In the genomic region with DNA sequence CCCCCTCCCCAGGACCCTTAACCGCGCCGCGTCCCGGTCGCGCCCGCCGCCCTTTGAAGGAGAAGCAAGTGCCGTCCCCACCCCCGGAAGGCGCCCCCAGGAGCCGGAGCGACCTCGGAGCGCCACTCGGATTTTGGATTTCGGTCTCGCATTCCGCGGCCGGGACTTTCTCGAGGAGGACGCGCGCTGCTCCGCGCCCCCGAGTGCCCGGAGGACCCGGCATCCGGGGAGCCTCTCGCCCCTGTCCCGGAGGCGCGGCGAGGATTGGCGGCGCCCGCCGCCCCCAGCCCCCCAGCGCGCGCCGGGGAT, we compare ENCODE assay signal across 1 cellular context.
A peak's percentile ranks its signal among the peaks of the same experiment; 100 is the strongest.
TF ChIP-seq lines count a peak whose summit lies in the region.

No MANE protein-coding gene starts in this region.

TF ChIP-seq in K562, 482 proteins besides CTCF, POLR2A, EP300 and RAD21 (continues in another document):
- TF ChIP-seq, protein P1, sequence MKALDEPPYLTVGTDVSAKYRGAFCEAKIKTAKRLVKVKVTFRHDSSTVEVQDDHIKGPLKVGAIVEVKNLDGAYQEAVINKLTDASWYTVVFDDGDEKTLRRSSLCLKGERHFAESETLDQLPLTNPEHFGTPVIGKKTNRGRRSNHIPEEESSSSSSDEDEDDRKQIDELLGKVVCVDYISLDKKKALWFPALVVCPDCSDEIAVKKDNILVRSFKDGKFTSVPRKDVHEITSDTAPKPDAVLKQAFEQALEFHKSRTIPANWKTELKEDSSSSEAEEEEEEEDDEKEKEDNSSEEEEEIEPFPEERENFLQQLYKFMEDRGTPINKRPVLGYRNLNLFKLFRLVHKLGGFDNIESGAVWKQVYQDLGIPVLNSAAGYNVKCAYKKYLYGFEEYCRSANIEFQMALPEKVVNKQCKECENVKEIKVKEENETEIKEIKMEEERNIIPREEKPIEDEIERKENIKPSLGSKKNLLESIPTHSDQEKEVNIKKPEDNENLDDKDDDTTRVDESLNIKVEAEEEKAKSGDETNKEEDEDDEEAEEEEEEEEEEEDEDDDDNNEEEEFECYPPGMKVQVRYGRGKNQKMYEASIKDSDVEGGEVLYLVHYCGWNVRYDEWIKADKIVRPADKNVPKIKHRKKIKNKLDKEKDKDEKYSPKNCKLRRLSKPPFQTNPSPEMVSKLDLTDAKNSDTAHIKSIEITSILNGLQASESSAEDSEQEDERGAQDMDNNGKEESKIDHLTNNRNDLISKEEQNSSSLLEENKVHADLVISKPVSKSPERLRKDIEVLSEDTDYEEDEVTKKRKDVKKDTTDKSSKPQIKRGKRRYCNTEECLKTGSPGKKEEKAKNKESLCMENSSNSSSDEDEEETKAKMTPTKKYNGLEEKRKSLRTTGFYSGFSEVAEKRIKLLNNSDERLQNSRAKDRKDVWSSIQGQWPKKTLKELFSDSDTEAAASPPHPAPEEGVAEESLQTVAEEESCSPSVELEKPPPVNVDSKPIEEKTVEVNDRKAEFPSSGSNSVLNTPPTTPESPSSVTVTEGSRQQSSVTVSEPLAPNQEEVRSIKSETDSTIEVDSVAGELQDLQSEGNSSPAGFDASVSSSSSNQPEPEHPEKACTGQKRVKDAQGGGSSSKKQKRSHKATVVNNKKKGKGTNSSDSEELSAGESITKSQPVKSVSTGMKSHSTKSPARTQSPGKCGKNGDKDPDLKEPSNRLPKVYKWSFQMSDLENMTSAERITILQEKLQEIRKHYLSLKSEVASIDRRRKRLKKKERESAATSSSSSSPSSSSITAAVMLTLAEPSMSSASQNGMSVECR (CRISPR knock-in tag; IDR thresholded peaks at IDR 0.05): no peak
- TF ChIP-seq IFI16 (CRISPR knock-in tag; IDR thresholded peaks at IDR 0.05): no peak
- peak; percentile 14 for TF ChIP-seq POLR2B (IDR thresholded peaks at IDR 0.05; ENCODE audit: low read depth, partially characterized antibody)
- no peak for TF ChIP-seq LCOR (CRISPR knock-in tag; IDR thresholded peaks at IDR 0.05)
- TF ChIP-seq SIX5 (IDR thresholded peaks at IDR 0.05; ENCODE audit: borderline replicate concordance in 1 of 2, insufficient read depth in 1 of 2, low read depth in 1 of 2, low read length in 2 of 2): no peak
- TF ChIP-seq, protein P2, sequence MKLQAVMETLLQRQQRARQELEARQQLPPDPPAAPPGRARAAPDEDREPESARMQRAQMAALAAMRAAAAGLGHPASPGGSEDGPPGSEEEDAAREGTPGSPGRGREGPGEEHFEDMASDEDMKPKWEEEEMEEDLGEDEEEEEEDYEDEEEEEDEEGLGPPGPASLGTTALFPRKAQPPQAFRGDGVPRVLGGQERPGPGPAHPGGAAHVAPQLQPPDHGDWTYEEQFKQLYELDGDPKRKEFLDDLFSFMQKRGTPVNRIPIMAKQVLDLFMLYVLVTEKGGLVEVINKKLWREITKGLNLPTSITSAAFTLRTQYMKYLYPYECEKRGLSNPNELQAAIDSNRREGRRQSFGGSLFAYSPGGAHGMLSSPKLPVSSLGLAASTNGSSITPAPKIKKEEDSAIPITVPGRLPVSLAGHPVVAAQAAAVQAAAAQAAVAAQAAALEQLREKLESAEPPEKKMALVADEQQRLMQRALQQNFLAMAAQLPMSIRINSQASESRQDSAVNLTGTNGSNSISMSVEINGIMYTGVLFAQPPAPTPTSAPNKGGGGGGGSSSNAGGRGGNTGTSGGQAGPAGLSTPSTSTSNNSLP (IDR thresholded peaks at IDR 0.05; ENCODE audit: borderline replicate concordance, low read depth, low read length): no peak
- TF ChIP-seq, protein P3, sequence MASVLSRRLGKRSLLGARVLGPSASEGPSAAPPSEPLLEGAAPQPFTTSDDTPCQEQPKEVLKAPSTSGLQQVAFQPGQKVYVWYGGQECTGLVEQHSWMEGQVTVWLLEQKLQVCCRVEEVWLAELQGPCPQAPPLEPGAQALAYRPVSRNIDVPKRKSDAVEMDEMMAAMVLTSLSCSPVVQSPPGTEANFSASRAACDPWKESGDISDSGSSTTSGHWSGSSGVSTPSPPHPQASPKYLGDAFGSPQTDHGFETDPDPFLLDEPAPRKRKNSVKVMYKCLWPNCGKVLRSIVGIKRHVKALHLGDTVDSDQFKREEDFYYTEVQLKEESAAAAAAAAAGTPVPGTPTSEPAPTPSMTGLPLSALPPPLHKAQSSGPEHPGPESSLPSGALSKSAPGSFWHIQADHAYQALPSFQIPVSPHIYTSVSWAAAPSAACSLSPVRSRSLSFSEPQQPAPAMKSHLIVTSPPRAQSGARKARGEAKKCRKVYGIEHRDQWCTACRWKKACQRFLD (CRISPR knock-in tag; IDR thresholded peaks at IDR 0.05): 0 out of 2 replicates have a peak, but pooled peaks have one; percentile 10
- no peak for TF ChIP-seq ZNF79 (CRISPR knock-in tag; IDR thresholded peaks at IDR 0.05; ENCODE audit: low read depth)
- no peak for TF ChIP-seq TOE1 (IDR thresholded peaks at IDR 0.05; ENCODE audit: borderline replicate concordance)
- no peak for TF ChIP-seq TOE1 (CRISPR knock-in tag; IDR thresholded peaks at IDR 0.05; ENCODE audit: borderline replicate concordance, low read depth)
- TF ChIP-seq CREM (IDR thresholded peaks at IDR 0.05; ENCODE audit: low read depth): no peak
- TF ChIP-seq HIVEP1 (CRISPR knock-in tag; IDR thresholded peaks at IDR 0.05): no peak
- no peak for TF ChIP-seq PTRF (tag; IDR thresholded peaks at IDR 0.05)
- no peak for TF ChIP-seq KLF16 (IDR thresholded peaks at IDR 0.05)
- no peak for TF ChIP-seq ZNF140 (CRISPR knock-in tag; IDR thresholded peaks at IDR 0.05)
- TF ChIP-seq ZNF239 (CRISPR knock-in tag; IDR thresholded peaks at IDR 0.05): no peak
- no peak for TF ChIP-seq TCF3 (CRISPR knock-in tag; IDR thresholded peaks at IDR 0.05)
- TF ChIP-seq SMC3 (conservative IDR thresholded peaks at IDR 0.05; ENCODE audit: insufficient read depth, low read depth, low read length): no peak
- TF ChIP-seq, protein P4, sequence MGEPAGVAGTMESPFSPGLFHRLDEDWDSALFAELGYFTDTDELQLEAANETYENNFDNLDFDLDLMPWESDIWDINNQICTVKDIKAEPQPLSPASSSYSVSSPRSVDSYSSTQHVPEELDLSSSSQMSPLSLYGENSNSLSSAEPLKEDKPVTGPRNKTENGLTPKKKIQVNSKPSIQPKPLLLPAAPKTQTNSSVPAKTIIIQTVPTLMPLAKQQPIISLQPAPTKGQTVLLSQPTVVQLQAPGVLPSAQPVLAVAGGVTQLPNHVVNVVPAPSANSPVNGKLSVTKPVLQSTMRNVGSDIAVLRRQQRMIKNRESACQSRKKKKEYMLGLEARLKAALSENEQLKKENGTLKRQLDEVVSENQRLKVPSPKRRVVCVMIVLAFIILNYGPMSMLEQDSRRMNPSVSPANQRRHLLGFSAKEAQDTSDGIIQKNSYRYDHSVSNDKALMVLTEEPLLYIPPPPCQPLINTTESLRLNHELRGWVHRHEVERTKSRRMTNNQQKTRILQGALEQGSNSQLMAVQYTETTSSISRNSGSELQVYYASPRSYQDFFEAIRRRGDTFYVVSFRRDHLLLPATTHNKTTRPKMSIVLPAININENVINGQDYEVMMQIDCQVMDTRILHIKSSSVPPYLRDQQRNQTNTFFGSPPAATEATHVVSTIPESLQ (CRISPR knock-in tag; IDR thresholded peaks at IDR 0.05): no peak
- TF ChIP-seq, protein P5, sequence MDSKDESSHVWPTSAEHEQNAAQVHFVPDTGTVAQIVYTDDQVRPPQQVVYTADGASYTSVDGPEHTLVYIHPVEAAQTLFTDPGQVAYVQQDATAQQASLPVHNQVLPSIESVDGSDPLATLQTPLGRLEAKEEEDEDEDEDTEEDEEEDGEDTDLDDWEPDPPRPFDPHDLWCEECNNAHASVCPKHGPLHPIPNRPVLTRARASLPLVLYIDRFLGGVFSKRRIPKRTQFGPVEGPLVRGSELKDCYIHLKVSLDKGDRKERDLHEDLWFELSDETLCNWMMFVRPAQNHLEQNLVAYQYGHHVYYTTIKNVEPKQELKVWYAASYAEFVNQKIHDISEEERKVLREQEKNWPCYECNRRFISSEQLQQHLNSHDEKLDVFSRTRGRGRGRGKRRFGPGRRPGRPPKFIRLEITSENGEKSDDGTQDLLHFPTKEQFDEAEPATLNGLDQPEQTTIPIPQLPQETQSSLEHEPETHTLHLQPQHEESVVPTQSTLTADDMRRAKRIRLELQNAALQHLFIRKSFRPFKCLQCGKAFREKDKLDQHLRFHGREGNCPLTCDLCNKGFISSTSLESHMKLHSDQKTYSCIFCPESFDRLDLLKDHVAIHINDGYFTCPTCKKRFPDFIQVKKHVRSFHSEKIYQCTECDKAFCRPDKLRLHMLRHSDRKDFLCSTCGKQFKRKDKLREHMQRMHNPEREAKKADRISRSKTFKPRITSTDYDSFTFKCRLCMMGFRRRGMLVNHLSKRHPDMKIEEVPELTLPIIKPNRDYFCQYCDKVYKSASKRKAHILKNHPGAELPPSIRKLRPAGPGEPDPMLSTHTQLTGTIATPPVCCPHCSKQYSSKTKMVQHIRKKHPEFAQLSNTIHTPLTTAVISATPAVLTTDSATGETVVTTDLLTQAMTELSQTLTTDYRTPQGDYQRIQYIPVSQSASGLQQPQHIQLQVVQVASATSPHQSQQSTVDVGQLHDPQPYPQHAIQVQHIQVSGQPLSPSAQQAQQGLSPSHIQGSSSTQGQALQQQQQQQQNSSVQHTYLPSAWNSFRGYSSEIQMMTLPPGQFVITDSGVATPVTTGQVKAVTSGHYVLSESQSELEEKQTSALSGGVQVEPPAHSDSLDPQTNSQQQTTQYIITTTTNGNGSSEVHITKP (IDR thresholded peaks at IDR 0.05; ENCODE audit: partially characterized antibody): peak; percentile 8
- TF ChIP-seq ZBTB7A (IDR thresholded peaks at IDR 0.05; ENCODE audit: borderline replicate concordance, control insufficient read depth, low read depth, low read length): peak; percentile 67; the same call in 1 of the 2 replicates
- TF ChIP-seq SIN3A (IDR thresholded peaks at IDR 0.05; ENCODE audit: borderline replicate concordance in 2 of 2, control insufficient read depth in 1 of 2, low read depth in 2 of 2, low read length in 2 of 2): no peak
- TF ChIP-seq, protein P6, sequence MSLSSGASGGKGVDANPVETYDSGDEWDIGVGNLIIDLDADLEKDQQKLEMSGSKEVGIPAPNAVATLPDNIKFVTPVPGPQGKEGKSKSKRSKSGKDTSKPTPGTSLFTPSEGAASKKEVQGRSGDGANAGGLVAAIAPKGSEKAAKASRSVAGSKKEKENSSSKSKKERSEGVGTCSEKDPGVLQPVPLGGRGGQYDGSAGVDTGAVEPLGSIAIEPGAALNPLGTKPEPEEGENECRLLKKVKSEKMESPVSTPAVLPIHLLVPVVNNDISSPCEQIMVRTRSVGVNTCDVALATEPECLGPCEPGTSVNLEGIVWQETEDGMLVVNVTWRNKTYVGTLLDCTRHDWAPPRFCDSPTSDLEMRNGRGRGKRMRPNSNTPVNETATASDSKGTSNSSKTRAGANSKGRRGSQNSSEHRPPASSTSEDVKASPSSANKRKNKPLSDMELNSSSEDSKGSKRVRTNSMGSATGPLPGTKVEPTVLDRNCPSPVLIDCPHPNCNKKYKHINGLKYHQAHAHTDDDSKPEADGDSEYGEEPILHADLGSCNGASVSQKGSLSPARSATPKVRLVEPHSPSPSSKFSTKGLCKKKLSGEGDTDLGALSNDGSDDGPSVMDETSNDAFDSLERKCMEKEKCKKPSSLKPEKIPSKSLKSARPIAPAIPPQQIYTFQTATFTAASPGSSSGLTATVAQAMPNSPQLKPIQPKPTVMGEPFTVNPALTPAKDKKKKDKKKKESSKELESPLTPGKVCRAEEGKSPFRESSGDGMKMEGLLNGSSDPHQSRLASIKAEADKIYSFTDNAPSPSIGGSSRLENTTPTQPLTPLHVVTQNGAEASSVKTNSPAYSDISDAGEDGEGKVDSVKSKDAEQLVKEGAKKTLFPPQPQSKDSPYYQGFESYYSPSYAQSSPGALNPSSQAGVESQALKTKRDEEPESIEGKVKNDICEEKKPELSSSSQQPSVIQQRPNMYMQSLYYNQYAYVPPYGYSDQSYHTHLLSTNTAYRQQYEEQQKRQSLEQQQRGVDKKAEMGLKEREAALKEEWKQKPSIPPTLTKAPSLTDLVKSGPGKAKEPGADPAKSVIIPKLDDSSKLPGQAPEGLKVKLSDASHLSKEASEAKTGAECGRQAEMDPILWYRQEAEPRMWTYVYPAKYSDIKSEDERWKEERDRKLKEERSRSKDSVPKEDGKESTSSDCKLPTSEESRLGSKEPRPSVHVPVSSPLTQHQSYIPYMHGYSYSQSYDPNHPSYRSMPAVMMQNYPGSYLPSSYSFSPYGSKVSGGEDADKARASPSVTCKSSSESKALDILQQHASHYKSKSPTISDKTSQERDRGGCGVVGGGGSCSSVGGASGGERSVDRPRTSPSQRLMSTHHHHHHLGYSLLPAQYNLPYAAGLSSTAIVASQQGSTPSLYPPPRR (CRISPR knock-in tag; IDR thresholded peaks at IDR 0.05; ENCODE audit: borderline replicate concordance): no peak
- no peak for TF ChIP-seq CBX1 (IDR thresholded peaks at IDR 0.05; ENCODE audit: low read depth)
- TF ChIP-seq, protein P7, sequence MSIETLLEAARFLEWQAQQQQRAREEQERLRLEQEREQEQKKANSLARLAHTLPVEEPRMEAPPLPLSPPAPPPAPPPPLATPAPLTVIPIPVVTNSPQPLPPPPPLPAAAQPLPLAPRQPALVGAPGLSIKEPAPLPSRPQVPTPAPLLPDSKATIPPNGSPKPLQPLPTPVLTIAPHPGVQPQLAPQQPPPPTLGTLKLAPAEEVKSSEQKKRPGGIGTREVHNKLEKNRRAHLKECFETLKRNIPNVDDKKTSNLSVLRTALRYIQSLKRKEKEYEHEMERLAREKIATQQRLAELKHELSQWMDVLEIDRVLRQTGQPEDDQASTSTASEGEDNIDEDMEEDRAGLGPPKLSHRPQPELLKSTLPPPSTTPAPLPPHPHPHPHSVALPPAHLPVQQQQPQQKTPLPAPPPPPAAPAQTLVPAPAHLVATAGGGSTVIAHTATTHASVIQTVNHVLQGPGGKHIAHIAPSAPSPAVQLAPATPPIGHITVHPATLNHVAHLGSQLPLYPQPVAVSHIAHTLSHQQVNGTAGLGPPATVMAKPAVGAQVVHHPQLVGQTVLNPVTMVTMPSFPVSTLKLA (conservative IDR thresholded peaks at IDR 0.05): no peak
- TF ChIP-seq, protein P8, sequence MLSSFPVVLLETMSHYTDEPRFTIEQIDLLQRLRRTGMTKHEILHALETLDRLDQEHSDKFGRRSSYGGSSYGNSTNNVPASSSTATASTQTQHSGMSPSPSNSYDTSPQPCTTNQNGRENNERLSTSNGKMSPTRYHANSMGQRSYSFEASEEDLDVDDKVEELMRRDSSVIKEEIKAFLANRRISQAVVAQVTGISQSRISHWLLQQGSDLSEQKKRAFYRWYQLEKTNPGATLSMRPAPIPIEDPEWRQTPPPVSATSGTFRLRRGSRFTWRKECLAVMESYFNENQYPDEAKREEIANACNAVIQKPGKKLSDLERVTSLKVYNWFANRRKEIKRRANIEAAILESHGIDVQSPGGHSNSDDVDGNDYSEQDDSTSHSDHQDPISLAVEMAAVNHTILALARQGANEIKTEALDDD (IDR thresholded peaks at IDR 0.05): no peak
- no peak for TF ChIP-seq TAF1 (IDR thresholded peaks at IDR 0.05; ENCODE audit: control insufficient read depth, extremely low read depth, insufficient read depth, low read length, severe bottlenecking)
- TF ChIP-seq ZNF41 (CRISPR knock-in tag; conservative IDR thresholded peaks at IDR 0.05): no peak
- no peak for TF ChIP-seq SRSF7 (optimal IDR thresholded peaks at IDR 0.05; ENCODE audit: low read depth, low read length)
- TF ChIP-seq ZNF274 (IDR thresholded peaks at IDR 0.05; ENCODE audit: borderline replicate concordance, low read depth, low read length): no peak
- TF ChIP-seq ELF2 (CRISPR knock-in tag; IDR thresholded peaks at IDR 0.05): no peak
- no peak for TF ChIP-seq ZNF124 (CRISPR knock-in tag; IDR thresholded peaks at IDR 0.05)
- TF ChIP-seq ZC3H4 (CRISPR knock-in tag; IDR thresholded peaks at IDR 0.05; ENCODE audit: borderline replicate concordance): no peak
- TF ChIP-seq MECOM (CRISPR knock-in tag; IDR thresholded peaks at IDR 0.05): no peak
- TF ChIP-seq, protein P9, sequence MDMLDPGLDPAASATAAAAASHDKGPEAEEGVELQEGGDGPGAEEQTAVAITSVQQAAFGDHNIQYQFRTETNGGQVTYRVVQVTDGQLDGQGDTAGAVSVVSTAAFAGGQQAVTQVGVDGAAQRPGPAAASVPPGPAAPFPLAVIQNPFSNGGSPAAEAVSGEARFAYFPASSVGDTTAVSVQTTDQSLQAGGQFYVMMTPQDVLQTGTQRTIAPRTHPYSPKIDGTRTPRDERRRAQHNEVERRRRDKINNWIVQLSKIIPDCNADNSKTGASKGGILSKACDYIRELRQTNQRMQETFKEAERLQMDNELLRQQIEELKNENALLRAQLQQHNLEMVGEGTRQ (CRISPR knock-in tag; IDR thresholded peaks at IDR 0.05): no peak
